In the genomic region with DNA sequence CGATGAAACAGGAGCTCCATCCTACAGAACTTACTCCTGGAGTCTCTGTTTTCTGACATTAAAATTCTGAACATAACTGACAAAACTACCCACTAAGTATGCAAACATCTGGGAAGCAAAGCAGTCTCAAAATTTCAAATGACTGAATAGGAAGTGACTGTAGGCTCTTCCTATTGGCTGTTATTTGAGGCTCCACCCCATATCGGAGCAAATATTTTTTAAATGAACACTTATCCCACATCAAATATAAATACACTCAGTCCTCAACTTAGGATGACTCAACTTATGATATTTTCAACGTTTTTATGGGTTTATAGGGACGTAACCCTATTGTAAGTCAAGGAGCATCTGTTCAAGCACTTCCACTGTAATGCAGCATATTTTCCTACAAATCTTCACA, we compare ENCODE assay signal across 27 cellular contexts. TPM values are rescaled to one million over a fixed set of nuclear protein-coding genes. Genes with fewer than 3 reads are reported as not detected.
A peak's percentile ranks its signal among the peaks of the same experiment; 100 is the strongest.
DNase-seq lines count a peak whose midpoint lies in the region; ATAC-seq and TF ChIP-seq lines count a peak whose summit lies in the region.
"Had no signal": no experiment of that assay in that cellular context is flagged by ENCODE, and none has a peak within 500 bp of the region (broad histone marks: within the 10 kb centered on the region; RNA-seq: fewer than 3 reads in every experiment).

No MANE protein-coding gene starts in this region.

- peak; percentile 46 for DNase-seq in BJ (ENCODE audit: low read depth)
- peak; percentile 78 for DNase-seq in HS-5 (ENCODE audit: low read depth)
- peak; percentile 77 for DNase-seq in fibroblast of mammary gland (ENCODE audit: low read depth)
- DNase-seq in NCI-H2107 (lab: John Stamatoyannopoulos, UW): no peak
- no peak for DNase-seq in 8988T
- DNase-seq: activated CD4-positive, alpha-beta T cell treated with anti-CD3 and anti-CD28 coated beads, Interleukin-2, amount 50 U/mL, for 4 hours; activated CD4-positive, CD25-positive, alpha-beta regulatory T cell; activated T-cell treated with anti-CD3 and anti-CD28 coated beads, Interleukin-2, amount 50 U/mL, for 72 hours; caudate nucleus; CD8-positive, alpha-beta T cell; glutamatergic neuron; left lung; NCI-H1092; NCI-H1694 treated with DMSO at 0.1 percent for 48 hours; NCI-H2171 treated with DMSO at 0.1 percent for 48 hours; NCI-H510A treated with DMSO at 0.1 percent for 48 hours; ovary; substantia nigra had no signal

- no peak overlapping the region for H3K9ac ChIP-seq in skeletal muscle satellite cell (ENCODE audit: low read depth, low read length)

- peak overlapping the region; percentile 1 for H3K4me2 ChIP-seq in skeletal muscle satellite cell (ENCODE audit: low read length)

- ATAC-seq in GM21825 (IDR thresholded peaks at IDR 0.05; ENCODE audit: unreplicated experiment) (no peak), GM19351 (IDR thresholded peaks at IDR 0.05; ENCODE audit: unreplicated experiment) (no peak)
- ATAC-seq: activated T-cell treated with anti-CD3 and anti-CD28 coated beads, Interleukin-2, amount 50 U/mL, for 72 hours; CD8-positive, alpha-beta T cell; esophagus mucosa; HCT116; K562; left lung; stimulated activated effector memory CD8-positive, alpha-beta T cell treated with anti-CD3 and anti-CD28 coated beads, Interleukin-12 subunit alpha, Interleukin-12 subunit beta, amount 100 ng/mL, for 72 hours had no signal

- TF ChIP-seq CTCF in BJ (IDR thresholded peaks at IDR 0.05; ENCODE audit: insufficient read depth, low read depth, low read length) (no peak), fibroblast of mammary gland (conservative IDR thresholded peaks at IDR 0.05; ENCODE audit: control insufficient read depth, insufficient read depth, low read depth, low read length) (no peak)

- H3K4me1 ChIP-seq in skeletal muscle satellite cell (ENCODE audit: control insufficient read depth, insufficient read depth, low read length): peaks cover 16% of the 10 kb centered on the region

- H3K36me3 ChIP-seq in BJ (ENCODE audit: control insufficient read depth, insufficient read depth, low read length) (no peaks in the 10 kb centered on the region), skeletal muscle satellite cell (ENCODE audit: insufficient read depth, low read length) (no peaks in the 10 kb centered on the region)
- H3K36me3 ChIP-seq: left lung, ovary had no signal

- CTCF ChIA-PET in BJ (lab: Yijun Ruan, JAX): interaction anchor here (0.7 to 1.3 kb wide), 2 partner anchors 16 to 114 kb away, joined by 3 read pairs; no protein-coding TSS in a partner anchor

- H3K27me3 ChIP-seq in BJ (ENCODE audit: control insufficient read depth, insufficient read depth, low read length): no peaks in the 10 kb centered on the region
- no peaks in the 10 kb centered on the region for H3K27me3 ChIP-seq in skeletal muscle satellite cell (ENCODE audit: control insufficient read depth, insufficient read depth, low read length)
- H3K27me3 ChIP-seq: ovary had no signal

- H3K4me3 ChIP-seq in BJ (ENCODE audit: low read depth, low read length) (no peak overlapping the region), fibroblast of mammary gland (ENCODE audit: control insufficient read depth, low read depth, low read length) (no peak overlapping the region), skeletal muscle satellite cell (ENCODE audit: low read length) (no peak overlapping the region)
- H3K4me3 ChIP-seq: coronary artery, K562, left lung, ovary, SK-N-MC had no signal

- POLR2A ChIA-PET in BJ (lab: Charles Lee): no interaction called here

- no peaks in the 10 kb centered on the region for H3K9me3 ChIP-seq in skeletal muscle satellite cell (replicated peaks; ENCODE audit: low read length)
- H3K9me3 ChIP-seq: left lung, ovary had no signal

RNA-seq across cellular contexts. Expression of gene HSPA12A, which starts 8.8 kb away (rescaled TPM):
- polyA plus RNA-seq in BJ (2011; rRNA removed): 7.0 and 7.9 TPM in 2 replicates
- 7.6 and 9.0 TPM in 2 replicates for polyA minus RNA-seq in BJ (2011; rRNA and poly(A)+ RNA removed)
- total RNA-seq in skeletal muscle satellite cell (2012; rRNA removed): 5.2 and 10.4 TPM in 2 replicates

Comparison
In these comparisons a context has a peak if more than half of its experiments do, and no peak if none do; other contexts are left out.
1. DNase-seq: peak in BJ (single experiment), HS-5 (single experiment) and fibroblast of mammary gland (single experiment); none in NCI-H2107 (single experiment) and 8988T (single experiment).